24 cellular contexts compared by ENCODE assay signal in genomic region chr10:131214521-131215244, GRCh38.
"Had no signal": no experiment of that assay in that cellular context is flagged by ENCODE, and none has a peak within 500 bp of the region (broad histone marks: within the 10 kb centered on the region; RNA-seq: fewer than 3 reads in every experiment).

No MANE protein-coding gene starts in this region.

- H3K36me3 ChIP-seq: adrenal gland, ascending aorta, brain microvascular endothelial cell, esophagus squamous epithelium, gastroesophageal sphincter, right lobe of liver, transverse colon, vagina had no signal

- H3K27ac ChIP-seq: adrenal gland, ascending aorta, brain microvascular endothelial cell, dorsolateral prefrontal cortex, esophagus squamous epithelium, gastroesophageal sphincter, right lobe of liver, skin epidermis, transverse colon, vagina had no signal

- H3K27ac Mint-ChIP-seq: activated CD4-positive, alpha-beta memory T cell treated with anti-CD3 and anti-CD28 coated beads for 36 hours; activated naive CD8-positive, alpha-beta T cell; nephron; stimulated activated naive CD8-positive, alpha-beta T cell treated with anti-CD3 and anti-CD28 coated beads, Interleukin-15, Interleukin-2, amounts not matched to agents 100 ng/mL and 50 ng/mL, for 24 hours; T-helper 1 cell treated with Interleukin-12 subunit alpha and Interleukin-12 subunit beta and Interleukin-4 antibody, amounts not matched to agents 30 μg/mL and 1 μg/mL, for 36 hours had no signal

- ATAC-seq: gastroesophageal sphincter, right lobe of liver had no signal

- H3K4me1 ChIP-seq: adrenal gland, ascending aorta, esophagus squamous epithelium, gastroesophageal sphincter, right lobe of liver, transverse colon had no signal

- H3K4me3 ChIP-seq: adrenal gland, ascending aorta, dorsolateral prefrontal cortex, esophagus squamous epithelium, gastroesophageal sphincter, right lobe of liver, skin epidermis, transverse colon, vagina had no signal

- H3K27me3 ChIP-seq: adrenal gland, ascending aorta, brain microvascular endothelial cell, esophagus squamous epithelium, right lobe of liver, transverse colon, vagina had no signal

- H3K4me3 Mint-ChIP-seq: activated CD4-positive, alpha-beta memory T cell treated with anti-CD3 and anti-CD28 coated beads for 36 hours; activated naive CD8-positive, alpha-beta T cell; nephron; stimulated activated naive CD8-positive, alpha-beta T cell treated with anti-CD3 and anti-CD28 coated beads, Interleukin-15, Interleukin-2, amounts not matched to agents 100 ng/mL and 50 ng/mL, for 24 hours; T-helper 1 cell treated with Interleukin-12 subunit alpha and Interleukin-12 subunit beta and Interleukin-4 antibody, amounts not matched to agents 30 μg/mL and 1 μg/mL, for 36 hours had no signal

- FAIRE-seq: colon, islet of Langerhans had no signal

- H3K36me3 Mint-ChIP-seq: activated CD4-positive, alpha-beta memory T cell treated with anti-CD3 and anti-CD28 coated beads for 36 hours; activated naive CD8-positive, alpha-beta T cell had no signal

- H3K27me3 Mint-ChIP-seq: activated CD4-positive, alpha-beta memory T cell treated with anti-CD3 and anti-CD28 coated beads for 36 hours; activated naive CD8-positive, alpha-beta T cell; stimulated activated naive CD8-positive, alpha-beta T cell treated with anti-CD3 and anti-CD28 coated beads, Interleukin-15, Interleukin-2, amounts not matched to agents 100 ng/mL and 50 ng/mL, for 24 hours had no signal

- DNase-seq: activated CD4-positive, alpha-beta memory T cell treated with anti-CD3 and anti-CD28 coated beads for 36 hours; activated CD4-positive, alpha-beta T cell treated with anti-CD3 and anti-CD28 coated beads for 48 hours; activated CD4-positive, CD25-positive, alpha-beta regulatory T cell; activated T-cell treated with anti-CD3 and anti-CD28 coated beads, Interleukin-2, amount 50 U/mL, for 48 hours; brain microvascular endothelial cell; central memory CD4-positive, alpha-beta T cell; esophagus squamous epithelium; mammary epithelial cell; stimulated activated CD4-positive, alpha-beta T cell treated with anti-CD3 and anti-CD28 coated beads, Interleukin-1b, Interleukin-23, amount 100 ng/mL, for 48 hours; T1000; transverse colon had no signal

- H3K9me3 ChIP-seq: adrenal gland, ascending aorta, esophagus squamous epithelium, gastroesophageal sphincter, right lobe of liver, transverse colon, vagina had no signal

- H3K4me1 Mint-ChIP-seq: nephron had no signal

- H3K9me3 Mint-ChIP-seq: activated CD4-positive, alpha-beta memory T cell treated with anti-CD3 and anti-CD28 coated beads for 36 hours; nephron; stimulated activated naive CD8-positive, alpha-beta T cell treated with anti-CD3 and anti-CD28 coated beads, Interleukin-15, Interleukin-2, amounts not matched to agents 100 ng/mL and 50 ng/mL, for 24 hours; T-helper 1 cell treated with Interleukin-12 subunit alpha and Interleukin-12 subunit beta and Interleukin-4 antibody, amounts not matched to agents 30 μg/mL and 1 μg/mL, for 36 hours had no signal
